In the genomic region with DNA sequence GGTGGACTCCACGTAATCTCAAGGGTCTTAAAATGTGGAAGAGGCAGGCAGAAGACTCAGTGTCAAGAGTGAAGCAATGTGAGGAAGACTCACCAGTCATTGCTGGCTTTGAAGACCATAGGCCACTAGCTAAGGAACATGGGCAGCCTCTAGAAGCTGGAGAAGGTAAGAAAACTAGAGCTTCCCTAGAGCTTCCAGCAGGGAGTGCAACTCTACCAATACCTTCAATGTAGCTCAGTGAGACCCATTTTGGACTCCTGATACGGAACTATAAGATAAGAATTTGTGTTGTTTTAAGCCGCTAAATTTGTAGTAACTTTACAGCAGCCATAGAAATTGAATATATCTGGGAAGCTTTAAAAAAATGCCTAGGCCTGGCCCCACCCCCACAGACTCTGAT, we compare ENCODE assay signal across 1 cellular context.
TF ChIP-seq lines count a peak whose summit lies in the region.

No MANE protein-coding gene starts in this region.

TF ChIP-seq in HepG2, 621 proteins besides CTCF, POLR2A, EP300 and RAD21:
- TF ChIP-seq, protein P1, sequence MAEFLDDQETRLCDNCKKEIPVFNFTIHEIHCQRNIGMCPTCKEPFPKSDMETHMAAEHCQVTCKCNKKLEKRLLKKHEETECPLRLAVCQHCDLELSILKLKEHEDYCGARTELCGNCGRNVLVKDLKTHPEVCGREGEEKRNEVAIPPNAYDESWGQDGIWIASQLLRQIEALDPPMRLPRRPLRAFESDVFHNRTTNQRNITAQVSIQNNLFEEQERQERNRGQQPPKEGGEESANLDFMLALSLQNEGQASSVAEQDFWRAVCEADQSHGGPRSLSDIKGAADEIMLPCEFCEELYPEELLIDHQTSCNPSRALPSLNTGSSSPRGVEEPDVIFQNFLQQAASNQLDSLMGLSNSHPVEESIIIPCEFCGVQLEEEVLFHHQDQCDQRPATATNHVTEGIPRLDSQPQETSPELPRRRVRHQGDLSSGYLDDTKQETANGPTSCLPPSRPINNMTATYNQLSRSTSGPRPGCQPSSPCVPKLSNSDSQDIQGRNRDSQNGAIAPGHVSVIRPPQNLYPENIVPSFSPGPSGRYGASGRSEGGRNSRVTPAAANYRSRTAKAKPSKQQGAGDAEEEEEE (CRISPR knock-in tag; IDR thresholded peaks at IDR 0.05; ENCODE audit: borderline replicate concordance): no peak
- TF ChIP-seq, protein P2, sequence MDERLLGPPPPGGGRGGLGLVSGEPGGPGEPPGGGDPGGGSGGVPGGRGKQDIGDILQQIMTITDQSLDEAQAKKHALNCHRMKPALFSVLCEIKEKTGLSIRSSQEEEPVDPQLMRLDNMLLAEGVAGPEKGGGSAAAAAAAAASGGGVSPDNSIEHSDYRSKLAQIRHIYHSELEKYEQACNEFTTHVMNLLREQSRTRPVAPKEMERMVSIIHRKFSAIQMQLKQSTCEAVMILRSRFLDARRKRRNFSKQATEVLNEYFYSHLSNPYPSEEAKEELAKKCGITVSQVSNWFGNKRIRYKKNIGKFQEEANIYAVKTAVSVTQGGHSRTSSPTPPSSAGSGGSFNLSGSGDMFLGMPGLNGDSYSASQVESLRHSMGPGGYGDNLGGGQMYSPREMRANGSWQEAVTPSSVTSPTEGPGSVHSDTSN (CRISPR knock-in tag; IDR thresholded peaks at IDR 0.05): no peak
- no peak for TF ChIP-seq ZNF382 (CRISPR knock-in tag; IDR thresholded peaks at IDR 0.05; ENCODE audit: borderline replicate concordance)
- no peak for TF ChIP-seq ZNF274 (CRISPR knock-in tag; IDR thresholded peaks at IDR 0.05)
- TF ChIP-seq SNRNP70 (IDR thresholded peaks at IDR 0.05; ENCODE audit: low read depth, low read length): no peak
- no peak for TF ChIP-seq PAX8 (CRISPR knock-in tag; IDR thresholded peaks at IDR 0.05; ENCODE audit: borderline replicate concordance)
- TF ChIP-seq ATAD3A (CRISPR knock-in tag; IDR thresholded peaks at IDR 0.05): no peak
- TF ChIP-seq, protein P3, sequence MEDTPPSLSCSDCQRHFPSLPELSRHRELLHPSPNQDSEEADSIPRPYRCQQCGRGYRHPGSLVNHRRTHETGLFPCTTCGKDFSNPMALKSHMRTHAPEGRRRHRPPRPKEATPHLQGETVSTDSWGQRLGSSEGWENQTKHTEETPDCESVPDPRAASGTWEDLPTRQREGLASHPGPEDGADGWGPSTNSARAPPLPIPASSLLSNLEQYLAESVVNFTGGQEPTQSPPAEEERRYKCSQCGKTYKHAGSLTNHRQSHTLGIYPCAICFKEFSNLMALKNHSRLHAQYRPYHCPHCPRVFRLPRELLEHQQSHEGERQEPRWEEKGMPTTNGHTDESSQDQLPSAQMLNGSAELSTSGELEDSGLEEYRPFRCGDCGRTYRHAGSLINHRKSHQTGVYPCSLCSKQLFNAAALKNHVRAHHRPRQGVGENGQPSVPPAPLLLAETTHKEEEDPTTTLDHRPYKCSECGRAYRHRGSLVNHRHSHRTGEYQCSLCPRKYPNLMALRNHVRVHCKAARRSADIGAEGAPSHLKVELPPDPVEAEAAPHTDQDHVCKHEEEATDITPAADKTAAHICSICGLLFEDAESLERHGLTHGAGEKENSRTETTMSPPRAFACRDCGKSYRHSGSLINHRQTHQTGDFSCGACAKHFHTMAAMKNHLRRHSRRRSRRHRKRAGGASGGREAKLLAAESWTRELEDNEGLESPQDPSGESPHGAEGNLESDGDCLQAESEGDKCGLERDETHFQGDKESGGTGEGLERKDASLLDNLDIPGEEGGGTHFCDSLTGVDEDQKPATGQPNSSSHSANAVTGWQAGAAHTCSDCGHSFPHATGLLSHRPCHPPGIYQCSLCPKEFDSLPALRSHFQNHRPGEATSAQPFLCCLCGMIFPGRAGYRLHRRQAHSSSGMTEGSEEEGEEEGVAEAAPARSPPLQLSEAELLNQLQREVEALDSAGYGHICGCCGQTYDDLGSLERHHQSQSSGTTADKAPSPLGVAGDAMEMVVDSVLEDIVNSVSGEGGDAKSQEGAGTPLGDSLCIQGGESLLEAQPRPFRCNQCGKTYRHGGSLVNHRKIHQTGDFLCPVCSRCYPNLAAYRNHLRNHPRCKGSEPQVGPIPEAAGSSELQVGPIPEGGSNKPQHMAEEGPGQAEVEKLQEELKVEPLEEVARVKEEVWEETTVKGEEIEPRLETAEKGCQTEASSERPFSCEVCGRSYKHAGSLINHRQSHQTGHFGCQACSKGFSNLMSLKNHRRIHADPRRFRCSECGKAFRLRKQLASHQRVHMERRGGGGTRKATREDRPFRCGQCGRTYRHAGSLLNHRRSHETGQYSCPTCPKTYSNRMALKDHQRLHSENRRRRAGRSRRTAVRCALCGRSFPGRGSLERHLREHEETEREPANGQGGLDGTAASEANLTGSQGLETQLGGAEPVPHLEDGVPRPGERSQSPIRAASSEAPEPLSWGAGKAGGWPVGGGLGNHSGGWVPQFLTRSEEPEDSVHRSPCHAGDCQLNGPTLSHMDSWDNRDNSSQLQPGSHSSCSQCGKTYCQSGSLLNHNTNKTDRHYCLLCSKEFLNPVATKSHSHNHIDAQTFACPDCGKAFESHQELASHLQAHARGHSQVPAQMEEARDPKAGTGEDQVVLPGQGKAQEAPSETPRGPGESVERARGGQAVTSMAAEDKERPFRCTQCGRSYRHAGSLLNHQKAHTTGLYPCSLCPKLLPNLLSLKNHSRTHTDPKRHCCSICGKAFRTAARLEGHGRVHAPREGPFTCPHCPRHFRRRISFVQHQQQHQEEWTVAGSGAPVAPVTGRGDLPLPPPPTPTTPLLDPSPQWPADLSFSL (CRISPR knock-in tag; IDR thresholded peaks at IDR 0.05): no peak
- no peak for TF ChIP-seq ATM (IDR thresholded peaks at IDR 0.05; ENCODE audit: borderline replicate concordance)
- TF ChIP-seq POLR2AphosphoS2 (IDR thresholded peaks at IDR 0.05; ENCODE audit: low read depth, low read length): no peak
- no peak for TF ChIP-seq ZNF484 (CRISPR knock-in tag; IDR thresholded peaks at IDR 0.05; ENCODE audit: borderline replicate concordance, low read depth)
- no peak for TF ChIP-seq ZNF30 (CRISPR knock-in tag; IDR thresholded peaks at IDR 0.05)
- TF ChIP-seq ZSCAN22 (CRISPR knock-in tag; IDR thresholded peaks at IDR 0.05): no peak
- no peak for TF ChIP-seq HNRNPL (IDR thresholded peaks at IDR 0.05; ENCODE audit: low read depth, low read length)
